ENCODE assay signal across 18 cellular contexts in genomic region chr15:41925209-41925608, GRCh38.
"Had no signal": no experiment of that assay in that cellular context is flagged by ENCODE, and none has a peak within 500 bp of the region (broad histone marks: within the 10 kb centered on the region; RNA-seq: fewer than 3 reads in every experiment).

No MANE protein-coding gene starts in this region.

- H3K36me3 ChIP-seq: transverse colon had no signal

- H3K9me3 Mint-ChIP-seq: activated naive CD4-positive, alpha-beta T cell treated with anti-CD3 and anti-CD28 coated beads, Interleukin-2, amount 50 U/mL, for 72 hours; activated T-helper 1 cell treated with anti-CD3 and anti-CD28 coated beads, Interleukin-12 subunit alpha, Interleukin-12 subunit beta, Interleukin-2, Interleukin-4 antibody, amounts not matched to agents 30 ng/mL and 10 ng/mL and 1 ng/mL, durations not matched to agents 14 hours and 24 hours and 36 hours; central memory CD8-positive, alpha-beta T cell; effector memory CD8-positive, alpha-beta T cell; natural killer cell treated with Interleukin-12 subunit alpha and Interleukin-12 subunit beta and Interleukin-15 and Interleukin-18, amount 100 ng/mL, for 72 hours had no signal

- ATAC-seq: activated naive CD4-positive, alpha-beta T cell treated with anti-CD3 and anti-CD28 coated beads, Interleukin-2, amount 50 U/mL, for 72 hours; effector memory CD8-positive, alpha-beta T cell; left lobe of liver; natural killer cell treated with Interleukin-12 subunit alpha and Interleukin-12 subunit beta and Interleukin-15 and Interleukin-18, amount 100 ng/mL, for 72 hours had no signal

- H3K4me3 Mint-ChIP-seq: activated T-helper 1 cell treated with anti-CD3 and anti-CD28 coated beads, Interleukin-12 subunit alpha, Interleukin-12 subunit beta, Interleukin-2, Interleukin-4 antibody, amounts not matched to agents 30 ng/mL and 10 ng/mL and 1 ng/mL, durations not matched to agents 14 hours and 24 hours and 36 hours; central memory CD8-positive, alpha-beta T cell; natural killer cell treated with Interleukin-12 subunit alpha and Interleukin-12 subunit beta and Interleukin-15 and Interleukin-18, amount 100 ng/mL, for 72 hours had no signal

- H3K4me3 ChIP-seq: skin epidermis, transverse colon had no signal

- H3K36me3 Mint-ChIP-seq: natural killer cell treated with Interleukin-12 subunit alpha and Interleukin-12 subunit beta and Interleukin-15 and Interleukin-18, amount 100 ng/mL, for 72 hours had no signal

- DNase-seq: activated CD4-positive, CD25-positive, alpha-beta regulatory T cell treated with anti-CD3 and anti-CD28 coated beads, Interleukin-2, amount 50 U/mL, for 72 hours; amniotic stem cell; cortex of kidney; effector memory CD8-positive, alpha-beta T cell; islet precursor cell; mesendoderm; stimulated activated CD4-positive, alpha-beta T cell treated with anti-CD3 and anti-CD28 coated beads, Interleukin-15, amount 100 ng/mL, for 24 hours; stimulated activated CD4-positive, alpha-beta T cell treated with anti-CD3 and anti-CD28 coated beads, Interleukin-4, amount 100 ng/mL, for 1 hour; stimulated activated naive CD4-positive, alpha-beta T cell treated with Interleukin-2 at 50 U/mL for 16 hours; SW 1271; T-helper 9 cell; transverse colon had no signal

- H3K9me3 ChIP-seq: transverse colon had no signal

- H3K27me3 Mint-ChIP-seq: central memory CD8-positive, alpha-beta T cell; effector memory CD8-positive, alpha-beta T cell; natural killer cell treated with Interleukin-12 subunit alpha and Interleukin-12 subunit beta and Interleukin-15 and Interleukin-18, amount 100 ng/mL, for 72 hours had no signal

- H3K27ac Mint-ChIP-seq: activated T-helper 1 cell treated with anti-CD3 and anti-CD28 coated beads, Interleukin-12 subunit alpha, Interleukin-12 subunit beta, Interleukin-2, Interleukin-4 antibody, amounts not matched to agents 30 ng/mL and 10 ng/mL and 1 ng/mL, durations not matched to agents 14 hours and 24 hours and 36 hours had no signal

- H3K27me3 ChIP-seq: transverse colon had no signal
